Comparison of ENCODE assay signal across 18 cellular contexts in the genomic region with DNA sequence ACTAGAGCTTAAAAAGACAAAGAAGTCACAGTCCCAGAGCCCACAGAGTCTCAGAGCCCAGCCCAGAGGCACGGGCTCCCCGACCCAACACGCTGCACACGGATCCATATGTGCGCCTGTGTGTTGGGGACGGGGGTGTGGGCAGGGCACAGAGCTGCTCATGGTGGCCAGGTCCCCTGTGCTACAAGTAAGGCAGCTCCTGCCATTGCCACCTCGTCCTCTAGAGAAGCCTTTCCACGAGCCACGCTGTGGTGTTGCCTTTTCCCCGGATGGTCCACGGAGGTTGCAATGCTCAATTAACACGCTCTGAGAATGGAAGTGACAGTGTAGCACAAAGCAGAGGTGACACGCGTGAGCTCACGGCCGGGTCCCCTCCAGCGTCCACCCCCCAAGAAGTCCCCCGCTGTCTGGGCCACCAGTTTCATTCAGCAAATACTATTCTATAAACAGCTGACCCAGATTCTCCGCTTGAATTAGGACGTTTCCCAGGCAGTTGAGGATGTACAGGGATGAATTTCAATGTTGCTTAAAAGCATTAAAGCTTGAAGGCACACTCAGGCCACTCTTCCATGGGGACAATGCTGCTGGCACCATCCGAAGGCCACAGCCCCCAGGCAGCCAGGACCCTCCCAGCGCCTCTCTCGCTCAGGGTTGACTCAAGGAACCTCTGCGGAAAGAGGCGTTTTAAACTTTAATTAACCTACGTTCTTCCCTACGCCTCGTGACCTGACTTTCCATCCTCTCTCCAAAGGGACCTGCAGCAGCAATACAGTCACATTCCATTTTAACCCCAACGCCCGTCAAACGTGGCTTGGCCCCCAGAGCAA. TPM values are rescaled to one million over a fixed set of nuclear protein-coding genes. Genes with fewer than 3 reads are reported as not detected.
DNase-seq lines count a peak whose midpoint lies in the region; ATAC-seq and TF ChIP-seq lines count a peak whose summit lies in the region.
"Had no signal": no experiment of that assay in that cellular context is flagged by ENCODE, and none has a peak within 500 bp of the region (broad histone marks: within the 10 kb centered on the region; RNA-seq: fewer than 3 reads in every experiment).

No MANE protein-coding gene starts in this region.

- H3K27ac ChIP-seq in left lung: no peak overlapping the region
- H3K27ac ChIP-seq: KMS-11, PC-9 had no signal

- intact Hi-C loops in left lung (cut with DNase I): no loop called here

- H3K27me3 Mint-ChIP-seq in activated naive CD8-positive, alpha-beta T cell treated with anti-CD3 and anti-CD28 coated beads for 36 hours: peaks cover 3% of the 10 kb centered on the region

- no peaks in the 10 kb centered on the region for H3K36me3 ChIP-seq in H7 (replicated peaks; ENCODE audit: control insufficient read depth, insufficient read depth, low read length)
- no peaks in the 10 kb centered on the region for H3K36me3 ChIP-seq in left lung
- H3K36me3 ChIP-seq: BE2C, HAP-1 had no signal

- TF ChIP-seq CTCF in left lung (IDR thresholded peaks at IDR 0.05): no peak

- H3K4me1 ChIP-seq in left lung: peaks cover 0 to 9% of the 10 kb centered on the region in 2 donors
- H3K4me1 ChIP-seq: HAP-1 had no signal

- DNase-seq in H7: peak; percentile 43
- DNase-seq in cerebellar cortex (ENCODE audit: low spot score): peak; percentile 15
- peak; percentile 22 to 51 for DNase-seq in left lung
- peak; percentile 34 for DNase-seq in putamen (ENCODE audit: low spot score)
- no peak for DNase-seq in activated naive CD8-positive, alpha-beta T cell treated with anti-CD3 and anti-CD28 coated beads for 36 hours
- DNase-seq in NCI-H1105 (lab: John Stamatoyannopoulos, UW): no peak
- DNase-seq: BE2C; CD4-positive, alpha-beta memory T cell; DND-41; NCI-H1092; NCI-H1694; NCI-H446; PC-9 had no signal

- H3K4me1 Mint-ChIP-seq in activated naive CD8-positive, alpha-beta T cell treated with anti-CD3 and anti-CD28 coated beads for 36 hours: no peaks in the 10 kb centered on the region
- H3K4me1 Mint-ChIP-seq: CD4-positive, alpha-beta memory T cell had no signal

- H3K4me3 ChIP-seq in H7 (ENCODE audit: insufficient read depth, low read depth, low read length) (no peak overlapping the region), left lung (no peak overlapping the region)
- H3K4me3 ChIP-seq: HAP-1, PC-9 had no signal

- H3K36me3 Mint-ChIP-seq in activated naive CD8-positive, alpha-beta T cell treated with anti-CD3 and anti-CD28 coated beads for 36 hours: no peaks in the 10 kb centered on the region
- H3K36me3 Mint-ChIP-seq: CD4-positive, alpha-beta memory T cell had no signal

- no peaks in the 10 kb centered on the region for H3K9me3 ChIP-seq in left lung
- H3K9me3 ChIP-seq: BE2C, HAP-1 had no signal

- H3K9me3 Mint-ChIP-seq in activated naive CD8-positive, alpha-beta T cell treated with anti-CD3 and anti-CD28 coated beads for 36 hours: no peaks in the 10 kb centered on the region

- no peak overlapping the region for H3K4me3 Mint-ChIP-seq in activated naive CD8-positive, alpha-beta T cell treated with anti-CD3 and anti-CD28 coated beads for 36 hours
- H3K4me3 Mint-ChIP-seq: CD4-positive, alpha-beta memory T cell had no signal

- H3K27ac Mint-ChIP-seq in activated naive CD8-positive, alpha-beta T cell treated with anti-CD3 and anti-CD28 coated beads for 36 hours: no peak overlapping the region
- H3K27ac Mint-ChIP-seq: CD4-positive, alpha-beta memory T cell had no signal

- ATAC-seq in left lung (no peak), GM21447 (IDR thresholded peaks at IDR 0.05; ENCODE audit: unreplicated experiment) (no peak), GM21576 (IDR thresholded peaks at IDR 0.05; ENCODE audit: unreplicated experiment) (no peak)
- ATAC-seq: HepG2 had no signal

- H3K27me3 ChIP-seq in H7 (ENCODE audit: control insufficient read depth, insufficient read depth, low read length) (no peaks in the 10 kb centered on the region), left lung (no peaks in the 10 kb centered on the region)
- H3K27me3 ChIP-seq: BE2C had no signal

RNA-seq across cellular contexts. Expression of a gene that starts 22.7 kb away (rescaled TPM):
- total RNA-seq in H7 (2014; rRNA removed; shearing (Covaris generic)): 165 and 167 TPM in 2 replicates
- 100 to 1,000 TPM; 164 to 239 TPM for total RNA-seq in left lung
- total RNA-seq in activated naive CD8-positive, alpha-beta T cell treated with anti-CD3 and anti-CD28 coated beads for 36 hours: 100 to 1,000 TPM; 409 to 421 TPM

Comparison
In these comparisons a context has a peak if more than half of its experiments do, and no peak if none do; other contexts are left out.
1. DNase-seq: peak in H7 (single experiment), cerebellar cortex (single experiment), left lung (2 of 2) and putamen (single experiment); none in activated naive CD8-positive, alpha-beta T cell treated with anti-CD3 and anti-CD28 coated beads for 36 hours (single experiment) and NCI-H1105 (single experiment).